1 cellular context compared by ENCODE assay signal in the genomic region with DNA sequence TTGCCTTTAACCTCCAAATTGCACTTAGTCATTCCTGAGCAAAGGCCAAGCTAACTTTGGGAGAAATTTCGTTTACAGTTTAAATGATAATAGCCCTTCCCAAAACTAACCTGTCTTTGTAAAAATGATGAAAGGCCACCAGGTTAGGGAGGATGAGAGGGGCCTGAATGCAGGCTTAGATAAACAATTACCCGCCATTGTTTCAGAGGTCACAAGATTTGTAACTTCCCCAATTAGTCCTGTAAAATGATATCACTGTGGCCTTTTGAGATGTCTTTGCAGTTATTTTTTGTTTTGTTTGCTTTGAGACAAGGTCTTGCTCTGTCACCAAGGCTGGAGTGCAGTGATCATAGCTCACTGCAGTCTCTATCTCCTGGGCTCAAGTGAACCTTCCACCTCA.
TF ChIP-seq lines count a peak whose summit lies in the region.

No MANE protein-coding gene starts in this region.

TF ChIP-seq in K562, 482 proteins besides CTCF, POLR2A, EP300 and RAD21 (continued from another document):
- TF ChIP-seq, protein P1, sequence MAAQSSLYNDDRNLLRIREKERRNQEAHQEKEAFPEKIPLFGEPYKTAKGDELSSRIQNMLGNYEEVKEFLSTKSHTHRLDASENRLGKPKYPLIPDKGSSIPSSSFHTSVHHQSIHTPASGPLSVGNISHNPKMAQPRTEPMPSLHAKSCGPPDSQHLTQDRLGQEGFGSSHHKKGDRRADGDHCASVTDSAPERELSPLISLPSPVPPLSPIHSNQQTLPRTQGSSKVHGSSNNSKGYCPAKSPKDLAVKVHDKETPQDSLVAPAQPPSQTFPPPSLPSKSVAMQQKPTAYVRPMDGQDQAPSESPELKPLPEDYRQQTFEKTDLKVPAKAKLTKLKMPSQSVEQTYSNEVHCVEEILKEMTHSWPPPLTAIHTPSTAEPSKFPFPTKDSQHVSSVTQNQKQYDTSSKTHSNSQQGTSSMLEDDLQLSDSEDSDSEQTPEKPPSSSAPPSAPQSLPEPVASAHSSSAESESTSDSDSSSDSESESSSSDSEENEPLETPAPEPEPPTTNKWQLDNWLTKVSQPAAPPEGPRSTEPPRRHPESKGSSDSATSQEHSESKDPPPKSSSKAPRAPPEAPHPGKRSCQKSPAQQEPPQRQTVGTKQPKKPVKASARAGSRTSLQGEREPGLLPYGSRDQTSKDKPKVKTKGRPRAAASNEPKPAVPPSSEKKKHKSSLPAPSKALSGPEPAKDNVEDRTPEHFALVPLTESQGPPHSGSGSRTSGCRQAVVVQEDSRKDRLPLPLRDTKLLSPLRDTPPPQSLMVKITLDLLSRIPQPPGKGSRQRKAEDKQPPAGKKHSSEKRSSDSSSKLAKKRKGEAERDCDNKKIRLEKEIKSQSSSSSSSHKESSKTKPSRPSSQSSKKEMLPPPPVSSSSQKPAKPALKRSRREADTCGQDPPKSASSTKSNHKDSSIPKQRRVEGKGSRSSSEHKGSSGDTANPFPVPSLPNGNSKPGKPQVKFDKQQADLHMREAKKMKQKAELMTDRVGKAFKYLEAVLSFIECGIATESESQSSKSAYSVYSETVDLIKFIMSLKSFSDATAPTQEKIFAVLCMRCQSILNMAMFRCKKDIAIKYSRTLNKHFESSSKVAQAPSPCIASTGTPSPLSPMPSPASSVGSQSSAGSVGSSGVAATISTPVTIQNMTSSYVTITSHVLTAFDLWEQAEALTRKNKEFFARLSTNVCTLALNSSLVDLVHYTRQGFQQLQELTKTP (IDR thresholded peaks at IDR 0.05; ENCODE audit: low read depth in 1 of 2, partially characterized antibody in 2 of 2), result no peak
- TF ChIP-seq ZNF263 (CRISPR knock-in tag; IDR thresholded peaks at IDR 0.05; ENCODE audit: borderline replicate concordance) (no peak), LCOR (CRISPR knock-in tag; IDR thresholded peaks at IDR 0.05) (peak; percentile 88), CBX3 (IDR thresholded peaks at IDR 0.05; ENCODE audit: borderline replicate concordance in 1 of 2, low read length in 2 of 2) (no peak), MITF (IDR thresholded peaks at IDR 0.05) (0 out of 2 replicates have a peak, but pooled peaks have one; percentile 27), ZNF449 (CRISPR knock-in tag; IDR thresholded peaks at IDR 0.05) (no peak), NFE2 (IDR thresholded peaks at IDR 0.05; ENCODE audit: low read depth) (0 out of 2 replicates have a peak, but pooled peaks have one; percentile 39), NR2C1 (IDR thresholded peaks at IDR 0.05) (no peak), NR2C1 (tag; IDR thresholded peaks at IDR 0.05) (peak; percentile 62), KLF13 (tag; IDR thresholded peaks at IDR 0.05; ENCODE audit: borderline replicate concordance, low read depth) (no peak), SOX6 (IDR thresholded peaks at IDR 0.05) (peak; percentile 94), BACH1 (tag; IDR thresholded peaks at IDR 0.05) (no peak), ZNF445 (CRISPR knock-in tag; IDR thresholded peaks at IDR 0.05; ENCODE audit: low read depth) (no peak), KDM2B (CRISPR knock-in tag; IDR thresholded peaks at IDR 0.05) (no peak), MEIS2 (IDR thresholded peaks at IDR 0.05; ENCODE audit: partially characterized antibody) (peak; percentile 21), RBFOX2 (IDR thresholded peaks at IDR 0.05; ENCODE audit: low read depth, low read length) (no peak), THAP12 (CRISPR knock-in tag; IDR thresholded peaks at IDR 0.05) (no peak), FOXA3 (CRISPR knock-in tag; conservative IDR thresholded peaks at IDR 0.05 in 1 of 2, IDR thresholded peaks at IDR 0.05 in 1 of 2) (peak in 1 of 2 experiments; percentile 63; a peak in 1 of 4 replicates)
- TF ChIP-seq, protein P2, sequence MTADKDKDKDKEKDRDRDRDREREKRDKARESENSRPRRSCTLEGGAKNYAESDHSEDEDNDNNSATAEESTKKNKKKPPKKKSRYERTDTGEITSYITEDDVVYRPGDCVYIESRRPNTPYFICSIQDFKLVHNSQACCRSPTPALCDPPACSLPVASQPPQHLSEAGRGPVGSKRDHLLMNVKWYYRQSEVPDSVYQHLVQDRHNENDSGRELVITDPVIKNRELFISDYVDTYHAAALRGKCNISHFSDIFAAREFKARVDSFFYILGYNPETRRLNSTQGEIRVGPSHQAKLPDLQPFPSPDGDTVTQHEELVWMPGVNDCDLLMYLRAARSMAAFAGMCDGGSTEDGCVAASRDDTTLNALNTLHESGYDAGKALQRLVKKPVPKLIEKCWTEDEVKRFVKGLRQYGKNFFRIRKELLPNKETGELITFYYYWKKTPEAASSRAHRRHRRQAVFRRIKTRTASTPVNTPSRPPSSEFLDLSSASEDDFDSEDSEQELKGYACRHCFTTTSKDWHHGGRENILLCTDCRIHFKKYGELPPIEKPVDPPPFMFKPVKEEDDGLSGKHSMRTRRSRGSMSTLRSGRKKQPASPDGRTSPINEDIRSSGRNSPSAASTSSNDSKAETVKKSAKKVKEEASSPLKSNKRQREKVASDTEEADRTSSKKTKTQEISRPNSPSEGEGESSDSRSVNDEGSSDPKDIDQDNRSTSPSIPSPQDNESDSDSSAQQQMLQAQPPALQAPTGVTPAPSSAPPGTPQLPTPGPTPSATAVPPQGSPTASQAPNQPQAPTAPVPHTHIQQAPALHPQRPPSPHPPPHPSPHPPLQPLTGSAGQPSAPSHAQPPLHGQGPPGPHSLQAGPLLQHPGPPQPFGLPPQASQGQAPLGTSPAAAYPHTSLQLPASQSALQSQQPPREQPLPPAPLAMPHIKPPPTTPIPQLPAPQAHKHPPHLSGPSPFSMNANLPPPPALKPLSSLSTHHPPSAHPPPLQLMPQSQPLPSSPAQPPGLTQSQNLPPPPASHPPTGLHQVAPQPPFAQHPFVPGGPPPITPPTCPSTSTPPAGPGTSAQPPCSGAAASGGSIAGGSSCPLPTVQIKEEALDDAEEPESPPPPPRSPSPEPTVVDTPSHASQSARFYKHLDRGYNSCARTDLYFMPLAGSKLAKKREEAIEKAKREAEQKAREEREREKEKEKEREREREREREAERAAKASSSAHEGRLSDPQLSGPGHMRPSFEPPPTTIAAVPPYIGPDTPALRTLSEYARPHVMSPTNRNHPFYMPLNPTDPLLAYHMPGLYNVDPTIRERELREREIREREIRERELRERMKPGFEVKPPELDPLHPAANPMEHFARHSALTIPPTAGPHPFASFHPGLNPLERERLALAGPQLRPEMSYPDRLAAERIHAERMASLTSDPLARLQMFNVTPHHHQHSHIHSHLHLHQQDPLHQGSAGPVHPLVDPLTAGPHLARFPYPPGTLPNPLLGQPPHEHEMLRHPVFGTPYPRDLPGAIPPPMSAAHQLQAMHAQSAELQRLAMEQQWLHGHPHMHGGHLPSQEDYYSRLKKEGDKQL (CRISPR knock-in tag; IDR thresholded peaks at IDR 0.05; ENCODE audit: borderline replicate concordance), result no peak
- TF ChIP-seq, protein P3, sequence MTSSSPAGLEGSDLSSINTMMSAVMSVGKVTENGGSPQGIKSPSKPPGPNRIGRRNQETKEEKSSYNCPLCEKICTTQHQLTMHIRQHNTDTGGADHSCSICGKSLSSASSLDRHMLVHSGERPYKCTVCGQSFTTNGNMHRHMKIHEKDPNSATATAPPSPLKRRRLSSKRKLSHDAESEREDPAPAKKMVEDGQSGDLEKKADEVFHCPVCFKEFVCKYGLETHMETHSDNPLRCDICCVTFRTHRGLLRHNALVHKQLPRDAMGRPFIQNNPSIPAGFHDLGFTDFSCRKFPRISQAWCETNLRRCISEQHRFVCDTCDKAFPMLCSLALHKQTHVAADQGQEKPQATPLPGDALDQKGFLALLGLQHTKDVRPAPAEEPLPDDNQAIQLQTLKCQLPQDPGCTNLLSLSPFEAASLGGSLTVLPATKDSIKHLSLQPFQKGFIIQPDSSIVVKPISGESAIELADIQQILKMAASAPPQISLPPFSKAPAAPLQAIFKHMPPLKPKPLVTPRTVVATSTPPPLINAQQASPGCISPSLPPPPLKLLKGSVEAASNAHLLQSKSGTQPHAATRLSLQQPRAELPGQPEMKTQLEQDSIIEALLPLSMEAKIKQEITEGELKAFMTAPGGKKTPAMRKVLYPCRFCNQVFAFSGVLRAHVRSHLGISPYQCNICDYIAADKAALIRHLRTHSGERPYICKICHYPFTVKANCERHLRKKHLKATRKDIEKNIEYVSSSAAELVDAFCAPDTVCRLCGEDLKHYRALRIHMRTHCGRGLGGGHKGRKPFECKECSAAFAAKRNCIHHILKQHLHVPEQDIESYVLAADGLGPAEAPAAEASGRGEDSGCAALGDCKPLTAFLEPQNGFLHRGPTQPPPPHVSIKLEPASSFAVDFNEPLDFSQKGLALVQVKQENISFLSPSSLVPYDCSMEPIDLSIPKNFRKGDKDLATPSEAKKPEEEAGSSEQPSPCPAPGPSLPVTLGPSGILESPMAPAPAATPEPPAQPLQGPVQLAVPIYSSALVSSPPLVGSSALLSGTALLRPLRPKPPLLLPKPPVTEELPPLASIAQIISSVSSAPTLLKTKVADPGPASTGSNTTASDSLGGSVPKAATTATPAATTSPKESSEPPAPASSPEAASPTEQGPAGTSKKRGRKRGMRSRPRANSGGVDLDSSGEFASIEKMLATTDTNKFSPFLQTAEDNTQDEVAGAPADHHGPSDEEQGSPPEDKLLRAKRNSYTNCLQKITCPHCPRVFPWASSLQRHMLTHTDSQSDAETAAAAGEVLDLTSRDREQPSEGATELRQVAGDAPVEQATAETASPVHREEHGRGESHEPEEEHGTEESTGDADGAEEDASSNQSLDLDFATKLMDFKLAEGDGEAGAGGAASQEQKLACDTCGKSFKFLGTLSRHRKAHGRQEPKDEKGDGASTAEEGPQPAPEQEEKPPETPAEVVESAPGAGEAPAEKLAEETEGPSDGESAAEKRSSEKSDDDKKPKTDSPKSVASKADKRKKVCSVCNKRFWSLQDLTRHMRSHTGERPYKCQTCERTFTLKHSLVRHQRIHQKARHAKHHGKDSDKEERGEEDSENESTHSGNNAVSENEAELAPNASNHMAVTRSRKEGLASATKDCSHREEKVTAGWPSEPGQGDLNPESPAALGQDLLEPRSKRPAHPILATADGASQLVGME (CRISPR knock-in tag; IDR thresholded peaks at IDR 0.05), result no peak
- TF ChIP-seq, protein P4, sequence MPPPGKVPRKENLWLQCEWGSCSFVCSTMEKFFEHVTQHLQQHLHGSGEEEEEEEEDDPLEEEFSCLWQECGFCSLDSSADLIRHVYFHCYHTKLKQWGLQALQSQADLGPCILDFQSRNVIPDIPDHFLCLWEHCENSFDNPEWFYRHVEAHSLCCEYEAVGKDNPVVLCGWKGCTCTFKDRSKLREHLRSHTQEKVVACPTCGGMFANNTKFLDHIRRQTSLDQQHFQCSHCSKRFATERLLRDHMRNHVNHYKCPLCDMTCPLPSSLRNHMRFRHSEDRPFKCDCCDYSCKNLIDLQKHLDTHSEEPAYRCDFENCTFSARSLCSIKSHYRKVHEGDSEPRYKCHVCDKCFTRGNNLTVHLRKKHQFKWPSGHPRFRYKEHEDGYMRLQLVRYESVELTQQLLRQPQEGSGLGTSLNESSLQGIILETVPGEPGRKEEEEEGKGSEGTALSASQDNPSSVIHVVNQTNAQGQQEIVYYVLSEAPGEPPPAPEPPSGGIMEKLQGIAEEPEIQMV (tag; conservative IDR thresholded peaks at IDR 0.05; ENCODE audit: low read depth), result no peak
